Comparison of ENCODE assay signal across 26 cellular contexts in genomic region chr1:60461889-60462595, GRCh38.
"Had no signal": no experiment of that assay in that cellular context is flagged by ENCODE, and none has a peak within 500 bp of the region (broad histone marks: within the 10 kb centered on the region; RNA-seq: fewer than 3 reads in every experiment).

No MANE protein-coding gene starts in this region.

- H3K9me3 Mint-ChIP-seq: endodermal cell had no signal

- ATAC-seq: activated T-helper 17 cell treated with anti-CD3 and anti-CD28 coated beads, Interleukin-2, amount 50 U/mL, for 72 hours; foreskin keratinocyte; left ventricle myocardium superior; natural killer cell; pancreas; right lobe of liver; stimulated activated memory B cell treated with anti-CD40 and anti-IgM and Interleukin-4, amounts not matched to agents 10 μg/mL and 1 μg/mL and 100 μg/mL, for 72 hours; T-cell had no signal

- H3K4me1 ChIP-seq: adrenal gland, ascending aorta, foreskin keratinocyte, pancreas, right lobe of liver, testis, upper lobe of left lung had no signal

- H3K4me3 Mint-ChIP-seq: activated naive CD8-positive, alpha-beta T cell; activated T-cell treated with anti-CD3 and anti-CD28 coated beads, Interleukin-2, amount 50 U/mL, for 24 hours; activated T-helper 17 cell treated with anti-CD3 and anti-CD28 coated beads, Interleukin-2, amount 50 U/mL, for 72 hours; endodermal cell; mesothelial cell of epicardium; natural killer cell; stimulated activated memory B cell treated with anti-CD40 and anti-IgM and Interleukin-4, amounts not matched to agents 10 μg/mL and 1 μg/mL and 100 μg/mL, for 72 hours; T-cell; T-helper 2 cell treated with Interferon-gamma antibody and Interleukin-4, amounts not matched to agents 5 μg/mL and 100 μg/mL, for 36 hours had no signal

- H3K4me3 ChIP-seq: adrenal gland, ascending aorta, pancreas, right lobe of liver, smooth muscle cell, testis, upper lobe of left lung had no signal

- H3K9me3 ChIP-seq: adrenal gland, neutrophil, pancreas, right lobe of liver, testis, upper lobe of left lung had no signal

- H3K27me3 Mint-ChIP-seq: activated naive CD8-positive, alpha-beta T cell; activated T-cell treated with anti-CD3 and anti-CD28 coated beads, Interleukin-2, amount 50 U/mL, for 24 hours; activated T-helper 17 cell treated with anti-CD3 and anti-CD28 coated beads, Interleukin-2, amount 50 U/mL, for 72 hours; stimulated activated memory B cell treated with anti-CD40 and anti-IgM and Interleukin-4, amounts not matched to agents 10 μg/mL and 1 μg/mL and 100 μg/mL, for 72 hours; T-cell had no signal

- H3K36me3 ChIP-seq: adrenal gland, ascending aorta, neutrophil, pancreas, right lobe of liver, upper lobe of left lung, WERI-Rb-1 had no signal

- H3K27ac Mint-ChIP-seq: activated naive CD8-positive, alpha-beta T cell; activated T-cell treated with anti-CD3 and anti-CD28 coated beads, Interleukin-2, amount 50 U/mL, for 24 hours; activated T-helper 17 cell treated with anti-CD3 and anti-CD28 coated beads, Interleukin-2, amount 50 U/mL, for 72 hours; endodermal cell; mesothelial cell of epicardium; natural killer cell; stimulated activated memory B cell treated with anti-CD40 and anti-IgM and Interleukin-4, amounts not matched to agents 10 μg/mL and 1 μg/mL and 100 μg/mL, for 72 hours; T-cell; T-helper 2 cell treated with Interferon-gamma antibody and Interleukin-4, amounts not matched to agents 5 μg/mL and 100 μg/mL, for 36 hours had no signal

- H3K4me1 Mint-ChIP-seq: activated T-helper 17 cell treated with anti-CD3 and anti-CD28 coated beads, Interleukin-2, amount 50 U/mL, for 72 hours; endodermal cell; mesothelial cell of epicardium; natural killer cell; stimulated activated memory B cell treated with anti-CD40 and anti-IgM and Interleukin-4, amounts not matched to agents 10 μg/mL and 1 μg/mL and 100 μg/mL, for 72 hours; T-cell had no signal

- H3K27ac ChIP-seq: adrenal gland, ascending aorta, epithelial cell of prostate, foreskin keratinocyte, neutrophil, pancreas, right lobe of liver, testis, upper lobe of left lung, WERI-Rb-1 had no signal

- H3K36me3 Mint-ChIP-seq: activated naive CD8-positive, alpha-beta T cell; mesothelial cell of epicardium; natural killer cell; stimulated activated memory B cell treated with anti-CD40 and anti-IgM and Interleukin-4, amounts not matched to agents 10 μg/mL and 1 μg/mL and 100 μg/mL, for 72 hours; T-cell had no signal

- DNase-seq: activated CD8-positive, alpha-beta memory T cell treated with anti-CD3 and anti-CD28 coated beads, Interleukin-2, amount 50 U/mL, for 4 hours; activated T-cell treated with anti-CD3 and anti-CD28 coated beads, Interleukin-2, amount 50 U/mL, for 24 hours; adrenal gland; cortex of kidney; endodermal cell; foreskin keratinocyte; kidney glomerular epithelial cell; left ventricle myocardium superior; mammary epithelial cell; natural killer cell; pancreas; right lobe of liver; stimulated activated CD4-positive, alpha-beta T cell treated with anti-CD3 and anti-CD28 coated beads, Interleukin-15, amount 100 ng/mL, for 24 hours; T-cell; testis; upper lobe of left lung; WERI-Rb-1 had no signal

- H3K4me2 ChIP-seq: smooth muscle cell had no signal

- H3K27me3 ChIP-seq: adrenal gland, ascending aorta, foreskin keratinocyte, neutrophil, pancreas, right lobe of liver, testis, upper lobe of left lung had no signal
